In the genomic region with DNA sequence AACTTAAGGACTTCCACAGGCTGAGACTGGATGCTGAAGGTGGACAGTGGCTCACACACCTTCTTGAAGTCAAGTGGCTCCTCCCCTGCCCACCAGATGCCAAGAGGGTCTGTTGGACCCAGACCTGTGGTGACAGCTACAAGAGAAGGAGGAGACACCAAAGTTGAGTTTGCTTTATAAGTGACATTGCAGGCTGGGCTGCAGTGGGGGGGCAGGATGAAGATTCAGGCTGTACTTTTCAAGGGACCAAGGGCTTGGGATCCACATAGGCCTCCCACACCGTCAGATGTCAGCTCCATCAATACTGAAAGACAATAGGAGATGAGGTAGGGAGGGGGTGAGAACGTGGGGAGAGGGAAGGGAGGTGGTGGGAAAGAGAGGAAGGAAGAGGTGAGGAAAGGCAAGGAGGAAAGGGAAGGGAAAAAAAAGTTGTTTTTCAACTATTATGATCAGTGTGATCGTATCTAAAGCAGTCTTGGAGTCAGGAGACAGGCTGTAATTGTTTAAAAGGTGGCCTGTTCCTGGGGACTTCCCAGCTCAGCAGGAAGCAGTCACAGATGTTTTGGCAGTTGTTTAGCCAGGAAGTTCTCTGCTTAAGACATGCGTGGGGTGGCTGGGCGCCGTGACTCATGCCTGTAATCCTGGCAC, we compare ENCODE assay signal across 8 cellular contexts.
DNase-seq lines count a peak whose midpoint lies in the region; ATAC-seq and TF ChIP-seq lines count a peak whose summit lies in the region.

No MANE protein-coding gene starts in this region.

- TF ChIP-seq POLR2A in thyroid gland (IDR thresholded peaks at IDR 0.05) = no peak

- H3K9me3 ChIP-seq in thyroid gland = no peaks in the 10 kb centered on the region

- no peaks in the 10 kb centered on the region for H3K9me3 Mint-ChIP-seq in effector memory CD8-positive, alpha-beta T cell
- H3K9me3 Mint-ChIP-seq in nephron = peaks cover 14% of the 10 kb centered on the region

- H3K36me3 ChIP-seq in thyroid gland = no peaks in the 10 kb centered on the region

- TF ChIP-seq CTCF in nephron (IDR thresholded peaks at IDR 0.05; ENCODE audit: unreplicated experiment in 3 of 3) = no peak
- TF ChIP-seq CTCF in thyroid gland (IDR thresholded peaks at IDR 0.05) = no peak

- peaks cover 18 to 22% of the 10 kb centered on the region in 2 donors for H3K4me1 Mint-ChIP-seq in effector memory CD8-positive, alpha-beta T cell (ENCODE audit: low read depth in 2 of 2)
- H3K4me1 Mint-ChIP-seq in nephron = peaks cover 42% of the 10 kb centered on the region

- H3K27ac Mint-ChIP-seq in effector memory CD8-positive, alpha-beta T cell = peak overlapping the region; percentile 96 to 99
- H3K27ac Mint-ChIP-seq in nephron = peak overlapping the region in 2 of 3 experiments; percentile 28 to 63

- no peak overlapping the region for H3K4me3 ChIP-seq in thyroid gland (replicated peaks in 1 of 3)

- peak overlapping the region in 2 of 3 donors; percentile 29 to 32 for H3K27ac ChIP-seq in thyroid gland

- peak overlapping the region; percentile 62 to 64 for H3K4me3 Mint-ChIP-seq in effector memory CD8-positive, alpha-beta T cell
- no peak overlapping the region for H3K4me3 Mint-ChIP-seq in nephron

- H3K27me3 Mint-ChIP-seq in effector memory CD8-positive, alpha-beta T cell = no peaks in the 10 kb centered on the region
- H3K27me3 Mint-ChIP-seq in nephron (ENCODE audit: low read depth) = no peaks in the 10 kb centered on the region

- H3K27me3 ChIP-seq in thyroid gland = no peaks in the 10 kb centered on the region

- ATAC-seq in GM19035 (IDR thresholded peaks at IDR 0.05; ENCODE audit: unreplicated experiment) = peak; percentile 79
- peak; percentile 98 for ATAC-seq in effector memory CD8-positive, alpha-beta T cell (replicated peaks)

- peak; percentile 29 for DNase-seq in HK-2 (ENCODE audit: unreplicated experiment)
- DNase-seq in activated CD4-positive, alpha-beta T cell treated with anti-CD3 and anti-CD28 coated beads, Interleukin-2, amount 50 U/mL, for 24 hours (ENCODE audit: low read depth in 1 of 2, low spot score in 1 of 2) = peak; percentile 18 to 71
- peak; percentile 43 to 50 (median 45) for DNase-seq in effector memory CD8-positive, alpha-beta T cell
- DNase-seq in thyroid gland = peak in 1 of 2 donors; percentile 10
- DNase-seq in SW480 (ENCODE audit: low spot score) = no peak
- no peak for DNase-seq in NCI-H2107 treated with DMSO at 0.1 percent for 48 hours (lab: John Stamatoyannopoulos, UW; ENCODE audit: unreplicated experiment)

- WGBS in thyroid gland, 2 donors = 60 to 62% methylated on average over 6 of the region's 6 CpGs

- intact Hi-C loops in thyroid gland (cut with DNase I) = no loop called here

- peaks cover 3% of the 10 kb centered on the region for H3K36me3 Mint-ChIP-seq in effector memory CD8-positive, alpha-beta T cell (ENCODE audit: insufficient read depth)
- H3K36me3 Mint-ChIP-seq in nephron (ENCODE audit: low read depth) = peaks cover 6% of the 10 kb centered on the region

- no peaks in the 10 kb centered on the region for H3K4me1 ChIP-seq in thyroid gland

Comparison
In these comparisons a context has a peak if more than half of its experiments do, and no peak if none do; other contexts are left out.
1. DNase-seq: peak in HK-2 (single experiment), activated CD4-positive, alpha-beta T cell treated with anti-CD3 and anti-CD28 coated beads, Interleukin-2, amount 50 U/mL, for 24 hours (2 of 2) and effector memory CD8-positive, alpha-beta T cell (3 of 3); none in SW480 (single experiment) and NCI-H2107 treated with DMSO at 0.1 percent for 48 hours (single experiment).
2. H3K4me3 Mint-ChIP-seq: peak in effector memory CD8-positive, alpha-beta T cell (2 of 2); none in nephron (0 of 3).